In the genomic region with DNA sequence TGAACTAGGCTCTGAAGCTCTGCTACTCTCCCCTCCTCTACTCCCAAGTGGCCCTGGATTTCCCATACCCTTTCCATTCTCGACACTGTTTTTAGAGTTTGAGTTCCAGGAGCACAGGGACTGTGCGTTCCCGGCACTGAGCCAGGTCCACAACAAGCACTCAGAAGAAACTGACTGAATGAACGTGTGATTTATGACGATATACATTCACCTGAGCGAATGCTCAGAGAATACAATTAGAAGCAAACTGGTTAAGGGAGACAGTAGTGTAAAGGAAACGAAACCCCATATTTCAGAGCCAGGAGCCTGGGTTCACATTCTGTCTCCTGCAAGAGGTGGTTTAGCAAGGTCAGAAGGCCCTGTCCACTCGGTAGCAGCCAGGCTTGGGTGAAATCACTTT, we compare ENCODE assay signal across 10 cellular contexts. TPM values are rescaled to one million over a fixed set of nuclear protein-coding genes. Genes with fewer than 3 reads are reported as not detected.
DNase-seq lines count a peak whose midpoint lies in the region; ATAC-seq and TF ChIP-seq lines count a peak whose summit lies in the region.
"Had no signal": no experiment of that assay in that cellular context is flagged by ENCODE, and none has a peak within 500 bp of the region (broad histone marks: within the 10 kb centered on the region; RNA-seq: fewer than 3 reads in every experiment).

No MANE protein-coding gene starts in this region.

- peaks cover 80% of the 10 kb centered on the region for H3K4me1 ChIP-seq in BLaER1
- peaks cover 27 to 31% of the 10 kb centered on the region in 2 donors for H3K4me1 ChIP-seq in naive thymus-derived CD4-positive, alpha-beta T cell (ENCODE audit: control insufficient read depth in 2 of 2, insufficient read depth in 2 of 2, low read length in 2 of 2)

- peak overlapping the region; percentile 99; the same call in 1 of the 2 replicates for H3K27ac ChIP-seq in BLaER1
- H3K27ac ChIP-seq in naive thymus-derived CD4-positive, alpha-beta T cell (ENCODE audit: low read depth, low read length): peak overlapping the region; percentile 97

- no peak for ATAC-seq in activated naive CD8-positive, alpha-beta T cell treated with anti-CD3 and anti-CD28 coated beads, Interleukin-2, amount 50 U/mL, for 24 hours
- no peak for ATAC-seq in naive thymus-derived CD4-positive, alpha-beta T cell
- ATAC-seq in GM18861 (IDR thresholded peaks at IDR 0.05; ENCODE audit: unreplicated experiment): no peak

- BruUV-seq in Calu3 (replicated peaks; lab: Mats Ljungman, UMichigan): no TSS peak

- H3K36me3 Mint-ChIP-seq in activated naive CD8-positive, alpha-beta T cell treated with anti-CD3 and anti-CD28 coated beads, Interleukin-2, amount 50 U/mL, for 24 hours (ENCODE audit: low read depth): no peaks in the 10 kb centered on the region
- peaks cover 0 to 4% (median 0%) of the 10 kb centered on the region in 5 donors for H3K36me3 Mint-ChIP-seq in naive thymus-derived CD4-positive, alpha-beta T cell
- H3K36me3 Mint-ChIP-seq in Calu3 (ENCODE audit: insufficient read depth, unreplicated experiment): peaks cover 19% of the 10 kb centered on the region

- H3K4me1 Mint-ChIP-seq in activated naive CD8-positive, alpha-beta T cell treated with anti-CD3 and anti-CD28 coated beads, Interleukin-2, amount 50 U/mL, for 24 hours: peaks cover 62% of the 10 kb centered on the region
- H3K4me1 Mint-ChIP-seq in naive thymus-derived CD4-positive, alpha-beta T cell: peaks cover 39 to 80% (median 73%) of the 10 kb centered on the region in 7 donors
- peaks cover 20% of the 10 kb centered on the region for H3K4me1 Mint-ChIP-seq in Calu3 (ENCODE audit: low read depth, unreplicated experiment)

- no peak overlapping the region for H3K4me3 ChIP-seq in BLaER1
- H3K4me3 ChIP-seq in naive thymus-derived CD4-positive, alpha-beta T cell (ENCODE audit: low read length): no peak overlapping the region

- CTCF ChIA-PET in naive thymus-derived CD4-positive, alpha-beta T cell (lab: Charles Lee): interaction anchor here (1.3 kb wide), 1 partner anchor 12 kb away, joined by 4 read pairs; no protein-coding TSS in a partner anchor
- CTCF ChIA-PET in Calu3 (lab: Charles Lee): interaction anchor here (0.6 to 0.7 kb wide), 2 partner anchors 113 to 840 kb away, joined by 3 to 4 read pairs; no protein-coding TSS in a partner anchor

- no peaks in the 10 kb centered on the region for H3K9me3 Mint-ChIP-seq in activated naive CD8-positive, alpha-beta T cell treated with anti-CD3 and anti-CD28 coated beads, Interleukin-2, amount 50 U/mL, for 24 hours
- H3K9me3 Mint-ChIP-seq in naive thymus-derived CD4-positive, alpha-beta T cell: no peaks in the 10 kb centered on the region
- no peaks in the 10 kb centered on the region for H3K9me3 Mint-ChIP-seq in Calu3 (ENCODE audit: low read depth, unreplicated experiment)

- H3K9ac ChIP-seq in BLaER1: no peak overlapping the region

- H4K20me1 ChIP-seq in BLaER1: peaks cover 26% of the 10 kb centered on the region

- peak overlapping the region; percentile 90 for H3K4me2 ChIP-seq in BLaER1

- DNase-seq in DMS153 (lab: John Stamatoyannopoulos, UW): peak; percentile 16
- no peak for DNase-seq in activated naive CD8-positive, alpha-beta T cell treated with anti-CD3 and anti-CD28 coated beads, Interleukin-2, amount 50 U/mL, for 24 hours
- DNase-seq in naive thymus-derived CD4-positive, alpha-beta T cell: no peak
- DNase-seq in kidney tubule cell (ENCODE audit: low spot score): no peak
- no peak for DNase-seq in Calu3
- DNase-seq in NCI-H748 (lab: John Stamatoyannopoulos, UW; ENCODE audit: unreplicated experiment): no peak
- DNase-seq: occipital lobe had no signal

- peak overlapping the region; percentile 66 for H3K27ac Mint-ChIP-seq in activated naive CD8-positive, alpha-beta T cell treated with anti-CD3 and anti-CD28 coated beads, Interleukin-2, amount 50 U/mL, for 24 hours
- peak overlapping the region; percentile 15 to 89 (median 80) for H3K27ac Mint-ChIP-seq in naive thymus-derived CD4-positive, alpha-beta T cell
- no peak overlapping the region for H3K27ac Mint-ChIP-seq in Calu3 (ENCODE audit: unreplicated experiment)

- intact Hi-C loops in naive thymus-derived CD4-positive, alpha-beta T cell (cut with micrococcal nuclease): loop anchor here in 1 of 2 donors (5.0 to 10.0 kb wide), 3 partner anchors 206 to 1376 kb away; a partner anchor contains a TSS
- intact Hi-C loops in Calu3 (cut with micrococcal nuclease; ENCODE audit: unreplicated experiment): loop anchor here (2.0 to 10.0 kb wide), 2 partner anchors 28 to 74 kb away; no protein-coding TSS in a partner anchor

- no peaks in the 10 kb centered on the region for H3K9me3 ChIP-seq in BLaER1
- no peaks in the 10 kb centered on the region for H3K9me3 ChIP-seq in naive thymus-derived CD4-positive, alpha-beta T cell (ENCODE audit: control insufficient read depth in 2 of 3, low read length in 3 of 3)
- H3K9me3 ChIP-seq: vagina had no signal

- POLR2A ChIA-PET in naive thymus-derived CD4-positive, alpha-beta T cell (lab: Charles Lee): interaction anchor here (0.6 to 3.7 kb wide), 9 partner anchors 10 to 107 kb away, joined by 3 to 35 read pairs (median 5); a partner anchor contains a TSS

- no peaks in the 10 kb centered on the region for H3K27me3 ChIP-seq in BLaER1
- H3K27me3 ChIP-seq in naive thymus-derived CD4-positive, alpha-beta T cell (ENCODE audit: control insufficient read depth in 2 of 2, insufficient read depth in 2 of 2, low read length in 2 of 2): no peaks in the 10 kb centered on the region
- H3K27me3 ChIP-seq: vagina had no signal

- no peaks in the 10 kb centered on the region for H3K27me3 Mint-ChIP-seq in activated naive CD8-positive, alpha-beta T cell treated with anti-CD3 and anti-CD28 coated beads, Interleukin-2, amount 50 U/mL, for 24 hours
- H3K27me3 Mint-ChIP-seq in naive thymus-derived CD4-positive, alpha-beta T cell: no peaks in the 10 kb centered on the region
- H3K27me3 Mint-ChIP-seq in Calu3 (ENCODE audit: unreplicated experiment): peaks cover 8% of the 10 kb centered on the region

- peak overlapping the region; percentile 59 for H3K4me3 Mint-ChIP-seq in activated naive CD8-positive, alpha-beta T cell treated with anti-CD3 and anti-CD28 coated beads, Interleukin-2, amount 50 U/mL, for 24 hours
- peak overlapping the region; percentile 57 to 84 (median 80) for H3K4me3 Mint-ChIP-seq in naive thymus-derived CD4-positive, alpha-beta T cell
- H3K4me3 Mint-ChIP-seq in Calu3 (ENCODE audit: low read depth, unreplicated experiment): no peak overlapping the region

- peaks cover 12% of the 10 kb centered on the region for H3K36me3 ChIP-seq in BLaER1
- H3K36me3 ChIP-seq in naive thymus-derived CD4-positive, alpha-beta T cell (ENCODE audit: control insufficient read depth in 2 of 3, insufficient read depth in 3 of 3, low read length in 3 of 3): peaks cover 0 to 4% (median 0%) of the 10 kb centered on the region in 3 experiments
- H3K36me3 ChIP-seq: vagina had no signal

- no peak for TF ChIP-seq CTCF in Calu3 (IDR thresholded peaks at IDR 0.05; ENCODE audit: unreplicated experiment)

RNA-seq across cellular contexts. Expression of a gene that starts 1.4 kb away (rescaled TPM):
- total RNA-seq in naive thymus-derived CD4-positive, alpha-beta T cell: 10 to 100 TPM; 15.7 to 24.2 (median 19.8) TPM
- 10 to 100 TPM; 12.0 to 13.3 TPM for polyA plus RNA-seq in naive thymus-derived CD4-positive, alpha-beta T cell
- 17.4 and 17.7 TPM in 2 replicates for total RNA-seq in Calu3 (2022)
